9 cellular contexts compared by ENCODE assay signal in the genomic region with DNA sequence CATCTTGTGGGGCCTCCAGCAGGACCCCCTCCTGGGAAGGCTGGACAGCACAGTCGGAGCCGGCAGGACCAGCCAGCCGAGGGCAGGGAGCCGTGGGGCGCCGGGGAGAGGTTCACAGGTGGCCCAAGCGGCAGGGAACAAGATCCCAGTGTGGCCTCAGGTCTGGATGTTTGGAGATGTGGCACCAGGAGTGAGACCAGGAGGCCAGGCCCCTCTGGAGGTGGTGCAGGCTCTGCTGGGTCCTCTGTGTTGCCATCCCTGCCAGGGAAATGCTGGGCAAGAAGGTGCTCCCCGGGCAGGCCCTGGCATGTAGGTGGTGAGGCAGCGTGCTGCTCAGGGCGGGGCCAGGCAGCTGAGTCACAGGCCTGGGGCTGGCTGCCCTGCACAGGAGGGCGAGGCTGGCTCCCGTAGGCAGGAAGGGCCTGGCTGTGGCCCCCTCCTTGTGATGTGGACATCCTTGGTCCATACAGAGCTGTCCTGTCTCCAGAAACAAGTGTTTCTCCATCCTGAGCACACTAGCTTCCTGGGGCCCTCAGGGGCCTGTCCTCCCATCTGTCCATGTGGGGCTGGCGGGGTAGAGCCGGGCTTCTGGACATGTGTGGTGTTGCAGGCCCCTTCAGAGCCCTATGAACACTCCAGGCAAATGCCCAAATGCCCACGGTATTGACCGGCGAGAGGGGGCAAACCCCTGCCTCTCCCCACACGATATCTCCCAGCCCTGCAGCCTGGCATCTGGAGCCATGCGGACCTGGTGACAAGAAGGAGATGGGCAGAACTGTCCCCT. TPM values are rescaled to one million over a fixed set of nuclear protein-coding genes. Genes with fewer than 3 reads are reported as not detected.
DNase-seq lines count a peak whose midpoint lies in the region; FAIRE-seq and TF ChIP-seq lines count a peak whose summit lies in the region.
"Had no signal": no experiment of that assay in that cellular context is flagged by ENCODE, and none has a peak within 500 bp of the region (broad histone marks: within the 10 kb centered on the region; RNA-seq: fewer than 3 reads in every experiment).

No MANE protein-coding gene starts in this region.

- H4K20me1 ChIP-seq in astrocyte (ENCODE audit: insufficient read depth, low read length): no peaks in the 10 kb centered on the region

- no peaks in the 10 kb centered on the region for H3K27me3 ChIP-seq in astrocyte (ENCODE audit: insufficient read depth, low read length)
- H3K27me3 ChIP-seq in effector memory CD4-positive, alpha-beta T cell (replicated peaks; ENCODE audit: control insufficient read depth, insufficient read depth, low read length, poor library complexity, severe bottlenecking): no peaks in the 10 kb centered on the region

- H2AFZ ChIP-seq in astrocyte (ENCODE audit: low read depth, low read length): peak overlapping the region; percentile 45

- peak overlapping the region; percentile 43 for H3K9ac ChIP-seq in astrocyte (ENCODE audit: low read length)

- H3K36me3 ChIP-seq in astrocyte (ENCODE audit: insufficient read depth, low read length): no peaks in the 10 kb centered on the region
- H3K36me3 ChIP-seq in effector memory CD4-positive, alpha-beta T cell (ENCODE audit: control insufficient read depth, insufficient read depth, low read length): no peaks in the 10 kb centered on the region

- H3K36me3 Mint-ChIP-seq in astrocyte (ENCODE audit: low read depth, unreplicated experiment) (peaks cover 4% of the 10 kb centered on the region), mesothelial cell of epicardium (no peaks in the 10 kb centered on the region)
- H3K36me3 Mint-ChIP-seq: natural killer cell treated with Interleukin-12 subunit alpha and Interleukin-12 subunit beta and Interleukin-15 and Interleukin-18, amount 100 ng/mL, for 72 hours had no signal

- H3K4me1 Mint-ChIP-seq in astrocyte (ENCODE audit: low read depth, unreplicated experiment) (no peaks in the 10 kb centered on the region), mesothelial cell of epicardium (peaks cover 4% of the 10 kb centered on the region)

- peak overlapping the region; percentile 19 for H3K27ac ChIP-seq in astrocyte (ENCODE audit: low read depth, low read length)
- H3K27ac ChIP-seq in effector memory CD4-positive, alpha-beta T cell (ENCODE audit: insufficient read depth, low read length, poor library complexity, severe bottlenecking): no peak overlapping the region

- no peak overlapping the region for H3K4me2 ChIP-seq in astrocyte (ENCODE audit: low read length)

- H3K27me3 Mint-ChIP-seq in astrocyte (ENCODE audit: low read depth, unreplicated experiment) (no peaks in the 10 kb centered on the region), mesothelial cell of epicardium (ENCODE audit: low read depth) (no peaks in the 10 kb centered on the region)
- H3K27me3 Mint-ChIP-seq: natural killer cell treated with Interleukin-12 subunit alpha and Interleukin-12 subunit beta and Interleukin-15 and Interleukin-18, amount 100 ng/mL, for 72 hours had no signal

- peaks cover 8% of the 10 kb centered on the region for H3K4me1 ChIP-seq in astrocyte (ENCODE audit: insufficient read depth, low read length)
- H3K4me1 ChIP-seq in effector memory CD4-positive, alpha-beta T cell (ENCODE audit: control insufficient read depth, insufficient read depth, low read length, poor library complexity, severe bottlenecking): no peaks in the 10 kb centered on the region

- TF ChIP-seq CTCF in astrocyte (IDR thresholded peaks at IDR 0.05; ENCODE audit: insufficient read depth, low read depth, low read length) (no peak), mesothelial cell of epicardium (IDR thresholded peaks at IDR 0.05; ENCODE audit: unreplicated experiment) (no peak)

- H3K27ac Mint-ChIP-seq in astrocyte (ENCODE audit: unreplicated experiment): no peak overlapping the region
- H3K27ac Mint-ChIP-seq in mesothelial cell of epicardium: no peak overlapping the region
- H3K27ac Mint-ChIP-seq: natural killer cell treated with Interleukin-12 subunit alpha and Interleukin-12 subunit beta and Interleukin-15 and Interleukin-18, amount 100 ng/mL, for 72 hours had no signal

- H3K4me3 ChIP-seq in astrocyte (ENCODE audit: insufficient read depth, low read depth, low read length): no peak overlapping the region
- no peak overlapping the region for H3K4me3 ChIP-seq in effector memory CD4-positive, alpha-beta T cell (ENCODE audit: insufficient read depth, low read depth, low read length, poor library complexity, severe bottlenecking)

- H3K9me3 ChIP-seq in astrocyte (ENCODE audit: insufficient read depth, low read depth, low read length): no peaks in the 10 kb centered on the region
- no peaks in the 10 kb centered on the region for H3K9me3 ChIP-seq in effector memory CD4-positive, alpha-beta T cell (ENCODE audit: control insufficient read depth, low read length)

- H3K4me3 Mint-ChIP-seq in astrocyte (ENCODE audit: unreplicated experiment) (no peak overlapping the region), mesothelial cell of epicardium (no peak overlapping the region)
- H3K4me3 Mint-ChIP-seq: natural killer cell treated with Interleukin-12 subunit alpha and Interleukin-12 subunit beta and Interleukin-15 and Interleukin-18, amount 100 ng/mL, for 72 hours had no signal

- peak; percentile 43 for DNase-seq in DMS79 (lab: John Stamatoyannopoulos, UW)
- peak; percentile 12 for DNase-seq in MV-4-11 (lab: John Stamatoyannopoulos, UW)
- peak; percentile 44 for DNase-seq in astrocyte (ENCODE audit: low read depth)
- DNase-seq in mucosa of gallbladder (ENCODE audit: low spot score): peak; percentile 56
- no peak for DNase-seq in HuH-7.5 (ENCODE audit: low spot score)
- no peak for DNase-seq in mesothelial cell of epicardium (ENCODE audit: low spot score in 2 of 2, unreplicated experiment in 2 of 2)
- no peak for DNase-seq in effector memory CD4-positive, alpha-beta T cell
- no peak for DNase-seq in activated CD8-positive, alpha-beta memory T cell treated with anti-CD3 and anti-CD28 coated beads for 24 hours

- no peaks in the 10 kb centered on the region for H3K79me2 ChIP-seq in astrocyte (ENCODE audit: insufficient read depth, low read length)

- FAIRE-seq in astrocyte (lab: Jason Lieb, UNC): no peak

- H3K9me3 Mint-ChIP-seq in astrocyte (ENCODE audit: unreplicated experiment) (no peaks in the 10 kb centered on the region), mesothelial cell of epicardium (no peaks in the 10 kb centered on the region)
- H3K9me3 Mint-ChIP-seq: natural killer cell treated with Interleukin-12 subunit alpha and Interleukin-12 subunit beta and Interleukin-15 and Interleukin-18, amount 100 ng/mL, for 72 hours had no signal

RNA-seq across cellular contexts. Expression of a gene that starts 4.8 kb away (rescaled TPM):
- total RNA-seq in astrocyte (0.38 and 0.52 TPM in 2 replicates), mucosa of gallbladder (1.9 TPM), mesothelial cell of epicardium (1.9 to 2.5 TPM (median 2.0 TPM) in 3 replicates)
- total RNA-seq: natural killer cell treated with Interleukin-12 subunit alpha and Interleukin-12 subunit beta and Interleukin-15 and Interleukin-18, amount 100 ng/mL, for 72 hours had no signal

RNA-seq across cellular contexts. Expression of a gene that starts 26.1 kb away (rescaled TPM):
- total RNA-seq in astrocyte (not detected in 2 replicates), mucosa of gallbladder (7.4 TPM), mesothelial cell of epicardium (4.0 to 4.8 TPM (median 4.5 TPM) in 3 replicates)

Comparison
In these comparisons a context has a peak if more than half of its experiments do, and no peak if none do; other contexts are left out.
1. DNase-seq: peak in DMS79 (single experiment), MV-4-11 (single experiment), astrocyte (single experiment) and mucosa of gallbladder (single experiment); none in HuH-7.5 (single experiment), mesothelial cell of epicardium (0 of 2), effector memory CD4-positive, alpha-beta T cell (0 of 3) and activated CD8-positive, alpha-beta memory T cell treated with anti-CD3 and anti-CD28 coated beads for 24 hours (single experiment).